1 cellular context compared by ENCODE assay signal in genomic region chr2:183951636-183952035, GRCh38.
A peak's percentile ranks its signal among the peaks of the same experiment; 100 is the strongest.
TF ChIP-seq lines count a peak whose summit lies in the region.

No MANE protein-coding gene starts in this region.

TF ChIP-seq in H1, 55 proteins besides CTCF, POLR2A, EP300 and RAD21 (continued from another document):
- TF ChIP-seq SP2 (IDR thresholded peaks at IDR 0.05; ENCODE audit: low read length) (no peak), CHD2 (IDR thresholded peaks at IDR 0.05; ENCODE audit: low read length) (no peak), SIN3A (conservative IDR thresholded peaks at IDR 0.05 in 1 of 2, IDR thresholded peaks at IDR 0.05 in 1 of 2; ENCODE audit: low read depth in 1 of 2, low read length in 2 of 2) (no peak), CEBPB (IDR thresholded peaks at IDR 0.05; ENCODE audit: low read depth, low read length) (peak; percentile 45; the same call in 1 of the 2 replicates), ATF3 (IDR thresholded peaks at IDR 0.05; ENCODE audit: insufficient read depth, low read depth, low read length) (no peak), EGR1 (IDR thresholded peaks at IDR 0.05; ENCODE audit: borderline replicate concordance, low read depth, low read length) (no peak)
- TF ChIP-seq, protein P1, sequence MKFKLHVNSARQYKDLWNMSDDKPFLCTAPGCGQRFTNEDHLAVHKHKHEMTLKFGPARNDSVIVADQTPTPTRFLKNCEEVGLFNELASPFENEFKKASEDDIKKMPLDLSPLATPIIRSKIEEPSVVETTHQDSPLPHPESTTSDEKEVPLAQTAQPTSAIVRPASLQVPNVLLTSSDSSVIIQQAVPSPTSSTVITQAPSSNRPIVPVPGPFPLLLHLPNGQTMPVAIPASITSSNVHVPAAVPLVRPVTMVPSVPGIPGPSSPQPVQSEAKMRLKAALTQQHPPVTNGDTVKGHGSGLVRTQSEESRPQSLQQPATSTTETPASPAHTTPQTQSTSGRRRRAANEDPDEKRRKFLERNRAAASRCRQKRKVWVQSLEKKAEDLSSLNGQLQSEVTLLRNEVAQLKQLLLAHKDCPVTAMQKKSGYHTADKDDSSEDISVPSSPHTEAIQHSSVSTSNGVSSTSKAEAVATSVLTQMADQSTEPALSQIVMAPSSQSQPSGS (IDR thresholded peaks at IDR 0.05; ENCODE audit: low read length): no peak
